In genomic region chr5:67248703-67249589, GRCh38 we compare ENCODE assay signal across 13 cellular contexts. TPM values are rescaled to one million over a fixed set of nuclear protein-coding genes. Genes with fewer than 3 reads are reported as not detected.
A peak's percentile ranks its signal among the peaks of the same experiment; 100 is the strongest.
DNase-seq lines count a peak whose midpoint lies in the region; ATAC-seq, FAIRE-seq and TF ChIP-seq lines count a peak whose summit lies in the region.
"Had no signal": no experiment of that assay in that cellular context is flagged by ENCODE, and none has a peak within 500 bp of the region (broad histone marks: within the 10 kb centered on the region; RNA-seq: fewer than 3 reads in every experiment).

No MANE protein-coding gene starts in this region.

- POLR2A ChIA-PET in activated CD8-positive, alpha-beta T cell treated with anti-CD3 and anti-CD28 coated beads, Interleukin-2, amount 10 ng/mL, durations not matched to agents 7 days and 5 days (lab: Charles Lee) = no interaction called here
- POLR2A ChIA-PET in activated CD8-positive, alpha-beta T cell treated with anti-CD3 and anti-CD28 coated beads for 36 hours (lab: Charles Lee) = interaction anchor here (0.5 kb wide), 1 partner anchor 376 kb away, joined by 3 read pairs; no protein-coding TSS in a partner anchor

- H3K4me1 Mint-ChIP-seq in activated CD8-positive, alpha-beta T cell treated with anti-CD3 and anti-CD28 coated beads, Interleukin-2, amount 10 ng/mL, durations not matched to agents 7 days and 5 days (ENCODE audit: low read depth) = peaks cover 10% of the 10 kb centered on the region
- peaks cover 11% of the 10 kb centered on the region for H3K4me1 Mint-ChIP-seq in activated CD8-positive, alpha-beta T cell treated with anti-CD3 and anti-CD28 coated beads for 36 hours (ENCODE audit: low read depth)

- H3K9me3 ChIP-seq in left lung (peaks cover 0 to 9% of the 10 kb centered on the region in 2 donors), vagina (no peaks in the 10 kb centered on the region)

- no peak for DNase-seq in activated CD8-positive, alpha-beta T cell treated with anti-CD3 and anti-CD28 coated beads, Interleukin-2, amount 10 ng/mL, durations not matched to agents 7 days and 5 days
- DNase-seq in activated CD8-positive, alpha-beta T cell treated with anti-CD3 and anti-CD28 coated beads for 36 hours = no peak
- peak; percentile 95 for DNase-seq in bronchial epithelial cell (ENCODE audit: low read depth)
- no peak for DNase-seq in left lung
- peak in 1 of 2 donors; percentile 93 for DNase-seq in vagina (ENCODE audit: extremely low spot score in 2 of 2)
- no peak for DNase-seq in NCI-H2107 (lab: John Stamatoyannopoulos, UW)
- DNase-seq in medulla oblongata (ENCODE audit: extremely low spot score) = no peak
- DNase-seq: activated T-cell treated with anti-CD3 and anti-CD28 coated beads, Interleukin-2, amount 50 U/mL, for 48 hours; head of caudate nucleus; NCI-H1436 had no signal

- H3K27me3 ChIP-seq in bronchial epithelial cell (ENCODE audit: control insufficient read depth, insufficient read depth, low read length) (no peaks in the 10 kb centered on the region), left lung (no peaks in the 10 kb centered on the region), vagina (no peaks in the 10 kb centered on the region)
- H3K27me3 ChIP-seq: cardiac muscle cell had no signal

- no peak for TF ChIP-seq CTCF in activated CD8-positive, alpha-beta T cell treated with anti-CD3 and anti-CD28 coated beads for 36 hours (IDR thresholded peaks at IDR 0.05)
- TF ChIP-seq CTCF in bronchial epithelial cell (IDR thresholded peaks at IDR 0.05; ENCODE audit: insufficient read depth, low read length, severe bottlenecking) (no peak), left lung (IDR thresholded peaks at IDR 0.05) (no peak), vagina (IDR thresholded peaks at IDR 0.05) (no peak)

- H3K36me3 ChIP-seq in bronchial epithelial cell (ENCODE audit: control insufficient read depth, insufficient read depth, low read length) (no peaks in the 10 kb centered on the region), left lung (no peaks in the 10 kb centered on the region), vagina (no peaks in the 10 kb centered on the region)
- H3K36me3 ChIP-seq: cardiac muscle cell had no signal

- TF ChIP-seq POLR2A in vagina (IDR thresholded peaks at IDR 0.05) = no peak

- CTCF ChIA-PET in activated CD8-positive, alpha-beta T cell treated with anti-CD3 and anti-CD28 coated beads, Interleukin-2, amount 10 ng/mL, durations not matched to agents 7 days and 5 days (lab: Charles Lee) = interaction anchor here (1.0 to 1.1 kb wide), 2 partner anchors 92 to 1004 kb away, joined by 3 to 4 read pairs; no protein-coding TSS in a partner anchor
- CTCF ChIA-PET in activated CD8-positive, alpha-beta T cell treated with anti-CD3 and anti-CD28 coated beads for 36 hours (lab: Charles Lee) = no interaction called here

- H3K4me1 ChIP-seq in left lung (peaks cover 5 to 38% of the 10 kb centered on the region in 2 donors), vagina (peaks cover 55% of the 10 kb centered on the region)

- no peak for FAIRE-seq in bronchial epithelial cell (lab: Jason Lieb, UNC)
- FAIRE-seq: G401.6 had no signal

- intact Hi-C loops in activated CD8-positive, alpha-beta T cell treated with anti-CD3 and anti-CD28 coated beads for 36 hours (cut with micrococcal nuclease) = loop anchor here (10.0 kb wide), 1 partner anchor 1006 kb away; no protein-coding TSS in a partner anchor
- intact Hi-C loops in left lung (cut with DNase I) = loop anchor here in 1 of 2 donors (10.0 kb wide), 2 partner anchors 146 to 1006 kb away; no protein-coding TSS in a partner anchor
- intact Hi-C loops in vagina (cut with DNase I) = loop anchor here (10.0 kb wide), 1 partner anchor 1006 kb away; no protein-coding TSS in a partner anchor

- H3K27me3 Mint-ChIP-seq in activated CD8-positive, alpha-beta T cell treated with anti-CD3 and anti-CD28 coated beads, Interleukin-2, amount 10 ng/mL, durations not matched to agents 7 days and 5 days (ENCODE audit: low read depth) = no peaks in the 10 kb centered on the region
- H3K27me3 Mint-ChIP-seq in activated CD8-positive, alpha-beta T cell treated with anti-CD3 and anti-CD28 coated beads for 36 hours = no peaks in the 10 kb centered on the region

- peak overlapping the region; percentile 25 for H3K27ac Mint-ChIP-seq in activated CD8-positive, alpha-beta T cell treated with anti-CD3 and anti-CD28 coated beads, Interleukin-2, amount 10 ng/mL, durations not matched to agents 7 days and 5 days
- H3K27ac Mint-ChIP-seq in activated CD8-positive, alpha-beta T cell treated with anti-CD3 and anti-CD28 coated beads for 36 hours = no peak overlapping the region

- no peaks in the 10 kb centered on the region for H3K36me3 Mint-ChIP-seq in activated CD8-positive, alpha-beta T cell treated with anti-CD3 and anti-CD28 coated beads, Interleukin-2, amount 10 ng/mL, durations not matched to agents 7 days and 5 days (ENCODE audit: low read depth)
- no peaks in the 10 kb centered on the region for H3K36me3 Mint-ChIP-seq in activated CD8-positive, alpha-beta T cell treated with anti-CD3 and anti-CD28 coated beads for 36 hours (ENCODE audit: low read depth)

- H3K27ac ChIP-seq in left lung = no peak overlapping the region
- H3K27ac ChIP-seq in vagina = peak overlapping the region; percentile 69
- H3K27ac ChIP-seq: cardiac muscle cell had no signal

- no peak for ATAC-seq in activated CD8-positive, alpha-beta T cell treated with anti-CD3 and anti-CD28 coated beads, Interleukin-2, amount 10 ng/mL, durations not matched to agents 7 days and 5 days
- no peak for ATAC-seq in activated CD8-positive, alpha-beta T cell treated with anti-CD3 and anti-CD28 coated beads for 36 hours
- ATAC-seq in left lung (peak; percentile 29), HG03135 (IDR thresholded peaks at IDR 0.05; ENCODE audit: unreplicated experiment) (no peak)

- H3K4me3 ChIP-seq in bronchial epithelial cell (ENCODE audit: low read depth, low read length) = no peak overlapping the region
- H3K4me3 ChIP-seq in left lung = no peak overlapping the region
- no peak overlapping the region for H3K4me3 ChIP-seq in vagina
- H3K4me3 ChIP-seq: cardiac muscle cell had no signal

- no peak overlapping the region for H3K4me3 Mint-ChIP-seq in activated CD8-positive, alpha-beta T cell treated with anti-CD3 and anti-CD28 coated beads, Interleukin-2, amount 10 ng/mL, durations not matched to agents 7 days and 5 days
- H3K4me3 Mint-ChIP-seq in activated CD8-positive, alpha-beta T cell treated with anti-CD3 and anti-CD28 coated beads for 36 hours = no peak overlapping the region

- no peaks in the 10 kb centered on the region for H3K9me3 Mint-ChIP-seq in activated CD8-positive, alpha-beta T cell treated with anti-CD3 and anti-CD28 coated beads, Interleukin-2, amount 10 ng/mL, durations not matched to agents 7 days and 5 days (ENCODE audit: insufficient read depth)
- peaks cover 2% of the 10 kb centered on the region for H3K9me3 Mint-ChIP-seq in activated CD8-positive, alpha-beta T cell treated with anti-CD3 and anti-CD28 coated beads for 36 hours

RNA-seq across cellular contexts. Expression of gene CD180, which starts 52.3 kb away (rescaled TPM):
- total RNA-seq in activated CD8-positive, alpha-beta T cell treated with anti-CD3 and anti-CD28 coated beads, Interleukin-2, amount 10 ng/mL, durations not matched to agents 7 days and 5 days = not detected
- total RNA-seq in activated CD8-positive, alpha-beta T cell treated with anti-CD3 and anti-CD28 coated beads for 36 hours = not detected
- not detected in 2 replicates for total RNA-seq in bronchial epithelial cell
- total RNA-seq in left lung = 1 to 10 TPM; 3.1 to 9.4 TPM
- total RNA-seq in vagina = 2.0 TPM
- total RNA-seq: cardiac muscle cell had no signal
